ENCODE assay signal across 20 cellular contexts in the genomic region with DNA sequence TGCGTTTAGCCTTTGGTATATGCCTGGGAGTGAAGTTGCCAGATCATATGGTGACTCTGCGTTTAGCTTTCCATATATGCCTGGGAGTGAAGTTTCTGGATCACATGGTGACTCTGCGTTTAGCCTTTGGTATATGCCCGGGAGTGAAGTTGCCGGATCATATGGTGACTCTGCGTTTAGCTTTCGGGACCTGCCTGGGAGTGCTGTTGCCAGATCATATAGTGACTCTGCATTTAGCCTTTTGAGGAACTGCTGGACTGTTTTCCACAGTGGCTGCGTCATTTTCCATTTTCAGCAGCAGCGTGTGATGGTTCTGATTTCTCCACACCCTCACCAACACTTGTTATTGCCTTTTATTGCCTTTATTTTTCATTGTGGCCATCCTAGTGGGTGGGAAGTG.
DNase-seq lines count a peak whose midpoint lies in the region; ATAC-seq and TF ChIP-seq lines count a peak whose summit lies in the region.
"Had no signal": no experiment of that assay in that cellular context is flagged by ENCODE, and none has a peak within 500 bp of the region (broad histone marks: within the 10 kb centered on the region; RNA-seq: fewer than 3 reads in every experiment).

No MANE protein-coding gene starts in this region.

- DNase-seq in heart right ventricle (no peak), cardiac septum (ENCODE audit: low spot score) (no peak), adrenal gland (peak in 4 of 7 donors; percentile 14 to 57 (median 34)), mesenteric fat pad (ENCODE audit: low spot score) (peak; percentile 28), ureter (ENCODE audit: low spot score) (peak; percentile 34), NCI-H2227 treated with DMSO at 0.1 percent for 48 hours (lab: John Stamatoyannopoulos, UW) (no peak), GF-D8 (lab: John Stamatoyannopoulos, UW) (no peak)
- DNase-seq: activated CD4-positive, alpha-beta T cell treated with anti-CD3 and anti-CD28 coated beads, Interleukin-2, amount 50 U/mL, for 1 hour; activated gamma-delta T cell treated with Interleukin-2 at 50 U/mL for 16 hours; amniotic stem cell; naive B cell; NCI-H146; NCI-H69; PC-3; SHP77; stimulated activated CD4-positive, alpha-beta T cell treated with anti-CD3 and anti-CD28 coated beads, Interleukin-2, amount 100 ng/mL, for 48 hours; stimulated activated naive CD8-positive, alpha-beta T cell treated with anti-CD3 and anti-CD28 coated beads, Interleukin-15, Interleukin-2, amounts not matched to agents 100 U/mL and 50 U/mL, for 24 hours had no signal

- H3K9me3 ChIP-seq in heart right ventricle (no peaks in the 10 kb centered on the region), adrenal gland (replicated peaks in 1 of 3) (no peaks in the 10 kb centered on the region)

- 92 to 96% methylated on average over 9 of the region's 9 CpGs for WGBS in heart right ventricle, 2 donors
- WGBS in adrenal gland, 4 donors: 83 to 91% (median 86%) methylated on average over 9 of the region's 9 CpGs

- peaks cover 0 to 33% (median 3%) of the 10 kb centered on the region in 9 donors for H3K36me3 ChIP-seq in heart right ventricle
- peaks cover 0 to 4% of the 10 kb centered on the region in 2 donors for H3K36me3 ChIP-seq in adrenal gland (replicated peaks in 1 of 2)

- no peak for TF ChIP-seq POLR2A in adrenal gland (IDR thresholded peaks at IDR 0.05)

- intact Hi-C loops in heart right ventricle (cut with DNase I): no loop called here
- intact Hi-C loops in cardiac septum (cut with DNase I): no loop called here
- intact Hi-C loops in adrenal gland (cut with DNase I): no loop called here

- H3K27ac ChIP-seq in heart right ventricle (no peak overlapping the region), adrenal gland (no peak overlapping the region)
- H3K27ac ChIP-seq: HL-60, skin epidermis had no signal

- no peak for TF ChIP-seq CTCF in heart right ventricle (IDR thresholded peaks at IDR 0.05)
- TF ChIP-seq CTCF in adrenal gland (IDR thresholded peaks at IDR 0.05): no peak

- no peak overlapping the region for H3K4me3 ChIP-seq in heart right ventricle
- no peak overlapping the region for H3K4me3 ChIP-seq in adrenal gland
- H3K4me3 ChIP-seq: skin epidermis had no signal

- H3K27me3 ChIP-seq in heart right ventricle (no peaks in the 10 kb centered on the region), adrenal gland (no peaks in the 10 kb centered on the region)

- H3K4me1 ChIP-seq in heart right ventricle (no peaks in the 10 kb centered on the region), adrenal gland (replicated peaks in 1 of 2) (no peaks in the 10 kb centered on the region)

- ATAC-seq in heart right ventricle (peak in 5 of 8 donors; percentile 27 to 54 (median 42)), HG03565 (IDR thresholded peaks at IDR 0.05; ENCODE audit: unreplicated experiment) (no peak)
- ATAC-seq: PC-3; stimulated activated naive CD8-positive, alpha-beta T cell treated with anti-CD3 and anti-CD28 coated beads, Interleukin-15, Interleukin-2, amounts not matched to agents 100 U/mL and 50 U/mL, for 24 hours had no signal

Comparison
In these comparisons a context has a peak if more than half of its experiments do, and no peak if none do; other contexts are left out.
1. DNase-seq: peak in adrenal gland (4 of 7), mesenteric fat pad (single experiment) and ureter (single experiment); none in heart right ventricle (0 of 2), cardiac septum (single experiment), NCI-H2227 treated with DMSO at 0.1 percent for 48 hours (single experiment) and GF-D8 (single experiment).